ENCODE assay signal across 22 cellular contexts in genomic region chr5:36756848-36757247, GRCh38.
A peak's percentile ranks its signal among the peaks of the same experiment; 100 is the strongest.
DNase-seq lines count a peak whose midpoint lies in the region; ATAC-seq, FAIRE-seq and TF ChIP-seq lines count a peak whose summit lies in the region.
"Had no signal": no experiment of that assay in that cellular context is flagged by ENCODE, and none has a peak within 500 bp of the region (broad histone marks: within the 10 kb centered on the region; RNA-seq: fewer than 3 reads in every experiment).

No MANE protein-coding gene starts in this region.

- H3K4me1 ChIP-seq in colonic mucosa (no peaks in the 10 kb centered on the region), small intestine (ENCODE audit: control insufficient read depth in 2 of 2, insufficient read depth in 1 of 2, low read depth in 1 of 2, low read length in 1 of 2) (peaks cover 0 to 2% of the 10 kb centered on the region in 2 donors)
- no peaks in the 10 kb centered on the region for H3K4me1 ChIP-seq in effector memory CD4-positive, alpha-beta T cell (ENCODE audit: control insufficient read depth, insufficient read depth, low read length, poor library complexity, severe bottlenecking)
- H3K4me1 ChIP-seq: BE2C; BLaER1 treated with 17β-estradiol and CSF1 and Interleukin-3, amounts not matched to agents 10 nM and 100 nM had no signal

- H3K36me3 ChIP-seq in colonic mucosa (no peaks in the 10 kb centered on the region), small intestine (ENCODE audit: control insufficient read depth in 2 of 2, insufficient read depth in 2 of 2, low read length in 2 of 2) (no peaks in the 10 kb centered on the region)
- H3K36me3 ChIP-seq in effector memory CD4-positive, alpha-beta T cell (ENCODE audit: control insufficient read depth, insufficient read depth, low read length) = no peaks in the 10 kb centered on the region
- H3K36me3 ChIP-seq: BE2C; BLaER1 treated with 17β-estradiol and CSF1 and Interleukin-3, amounts not matched to agents 10 nM and 100 nM had no signal

- no peaks in the 10 kb centered on the region for H3K9me3 ChIP-seq in colonic mucosa
- no peaks in the 10 kb centered on the region for H3K9me3 ChIP-seq in small intestine (ENCODE audit: control insufficient read depth, low read depth)
- no peaks in the 10 kb centered on the region for H3K9me3 ChIP-seq in effector memory CD4-positive, alpha-beta T cell (ENCODE audit: control insufficient read depth, low read length)
- H3K9me3 ChIP-seq: BE2C; BLaER1 treated with 17β-estradiol and CSF1 and Interleukin-3, amounts not matched to agents 10 nM and 100 nM had no signal

- H3K4me3 ChIP-seq in colonic mucosa = no peak overlapping the region
- H3K4me3 ChIP-seq in small intestine (ENCODE audit: low read depth in 1 of 2, low read length in 2 of 2) = no peak overlapping the region
- no peak overlapping the region for H3K4me3 ChIP-seq in effector memory CD4-positive, alpha-beta T cell (ENCODE audit: insufficient read depth, low read depth, low read length, poor library complexity, severe bottlenecking)
- H3K4me3 ChIP-seq: BLaER1 treated with 17β-estradiol and CSF1 and Interleukin-3, amounts not matched to agents 10 nM and 100 nM; GM12878; GM23248 had no signal

- DNase-seq in colonic mucosa = peak; percentile 64
- peak; percentile 51 to 53 for DNase-seq in left colon
- DNase-seq in small intestine = peak; percentile 95
- DNase-seq in Right ventricle myocardium inferior (ENCODE audit: missing footprints) = no peak
- DNase-seq in effector memory CD4-positive, alpha-beta T cell = no peak
- no peak for DNase-seq in ACHN
- DNase-seq: AML-193; BE2C; CD4-positive, alpha-beta T cell; CD8-positive, alpha-beta memory T cell; DMS 273 treated with DMSO at 0.1 percent for 48 hours; DMS79; EL; GDM1; GM23248; H7; HCEC 1CT had no signal

- H3K9ac ChIP-seq in colonic mucosa (ENCODE audit: low read depth in 2 of 2, low read length in 2 of 2) = no peak overlapping the region
- H3K9ac ChIP-seq: BLaER1 treated with 17β-estradiol and CSF1 and Interleukin-3, amounts not matched to agents 10 nM and 100 nM; GM23248 had no signal

- WGBS in small intestine, 3 donors = 15 to 57% (median 43%) methylated on average over 2 of the region's 2 CpGs

- intact Hi-C loops in colonic mucosa (cut with DNase I) (no loop called here), left colon (cut with DNase I, micrococcal nuclease) (no loop called here), Right ventricle myocardium inferior (cut with DNase I) (no loop called here)

- TF ChIP-seq CTCF in colonic mucosa (IDR thresholded peaks at IDR 0.05) = no peak

- H3K27me3 ChIP-seq in colonic mucosa = no peaks in the 10 kb centered on the region
- no peaks in the 10 kb centered on the region for H3K27me3 ChIP-seq in small intestine (ENCODE audit: control insufficient read depth in 2 of 2, insufficient read depth in 2 of 2, low read length in 2 of 2)
- H3K27me3 ChIP-seq in effector memory CD4-positive, alpha-beta T cell (replicated peaks; ENCODE audit: control insufficient read depth, insufficient read depth, low read length, poor library complexity, severe bottlenecking) = no peaks in the 10 kb centered on the region
- H3K27me3 ChIP-seq: BLaER1 treated with 17β-estradiol and CSF1 and Interleukin-3, amounts not matched to agents 10 nM and 100 nM had no signal

- no peak for FAIRE-seq in small intestine (lab: Jason Lieb, UNC)
- FAIRE-seq: D721Med, GM12878, GM19239, H1 had no signal

- H3K27ac ChIP-seq in colonic mucosa (no peak overlapping the region), small intestine (ENCODE audit: low read depth in 1 of 2, low read length in 1 of 2) (peak overlapping the region in 1 of 2 donors; percentile 78)
- no peak overlapping the region for H3K27ac ChIP-seq in effector memory CD4-positive, alpha-beta T cell (ENCODE audit: insufficient read depth, low read length, poor library complexity, severe bottlenecking)
- H3K27ac ChIP-seq: BLaER1 treated with 17β-estradiol and CSF1 and Interleukin-3, amounts not matched to agents 10 nM and 100 nM; GM23248 had no signal

- in situ Hi-C loops in ACHN (cut with HindIII; ENCODE audit: low pct_ligation_motif_present, low pct_unique_long_range_greater_than_20kb, low sequenced_read_pairs) = no loop called here

- ATAC-seq in left colon (peak; percentile 97), Right ventricle myocardium inferior (no peak)

Comparison
In these comparisons a context has a peak if more than half of its experiments do, and no peak if none do; other contexts are left out.
1. DNase-seq: peak in colonic mucosa (single experiment), left colon (2 of 2) and small intestine (single experiment); none in Right ventricle myocardium inferior (single experiment), effector memory CD4-positive, alpha-beta T cell (0 of 3) and ACHN (single experiment).